In the genomic region with DNA sequence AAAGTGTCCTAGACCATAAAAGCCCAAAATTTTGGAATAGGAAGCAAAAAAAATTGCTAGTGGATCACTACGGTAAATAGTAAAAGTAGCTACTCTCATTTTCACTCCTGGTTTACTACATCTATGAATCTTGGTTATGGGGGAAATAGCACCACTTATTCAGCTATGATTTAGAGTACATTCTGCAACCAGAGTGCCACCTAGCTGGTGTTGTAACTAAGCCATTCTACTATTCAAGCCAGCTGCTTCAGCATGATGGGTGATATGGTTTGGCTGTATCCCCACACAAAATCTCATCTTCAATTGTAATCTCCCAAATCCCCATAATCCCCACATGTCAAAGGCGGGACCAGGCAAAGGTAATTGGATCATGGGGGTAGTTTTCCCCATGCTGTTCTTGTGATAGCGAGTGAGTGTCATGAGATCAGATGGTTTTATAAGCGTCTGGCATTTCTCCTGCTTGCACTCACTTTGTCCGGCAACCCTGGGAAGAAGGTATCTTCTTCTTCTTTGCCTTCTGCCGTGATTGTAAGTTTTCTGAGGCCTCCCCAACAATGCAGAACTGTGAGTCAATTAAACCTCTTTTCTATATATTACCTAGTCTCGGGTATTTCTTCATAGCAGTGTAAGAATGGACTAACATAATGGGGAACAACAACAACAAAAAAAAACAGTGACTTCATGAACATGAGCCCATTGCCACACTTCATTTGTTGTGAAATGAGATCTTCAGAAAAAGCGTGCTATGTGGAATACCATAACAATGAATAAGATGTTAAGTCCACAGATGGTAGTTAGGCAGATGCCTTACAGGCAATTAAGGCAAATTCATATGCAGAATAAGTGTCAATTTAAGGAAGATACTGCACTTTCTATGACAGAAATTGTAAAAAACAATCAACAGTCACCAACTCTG, we compare ENCODE assay signal across 10 cellular contexts.
A peak's percentile ranks its signal among the peaks of the same experiment; 100 is the strongest.
DNase-seq lines count a peak whose midpoint lies in the region; ATAC-seq and TF ChIP-seq lines count a peak whose summit lies in the region.
"Had no signal": no experiment of that assay in that cellular context is flagged by ENCODE, and none has a peak within 500 bp of the region (broad histone marks: within the 10 kb centered on the region; RNA-seq: fewer than 3 reads in every experiment).

No MANE protein-coding gene starts in this region.

- H3K27ac ChIP-seq in DND-41 (ENCODE audit: low read length) (no peak overlapping the region), VCaP (no peak overlapping the region), hepatocyte (no peak overlapping the region), right atrium auricular region (no peak overlapping the region)

- H3K36me3 ChIP-seq in DND-41 (ENCODE audit: insufficient read depth, low read length), result no peaks in the 10 kb centered on the region
- no peaks in the 10 kb centered on the region for H3K36me3 ChIP-seq in hepatocyte (replicated peaks; ENCODE audit: insufficient read depth, low read depth)
- H3K36me3 ChIP-seq in right atrium auricular region, result no peaks in the 10 kb centered on the region

- H3K4me1 ChIP-seq in DND-41 (ENCODE audit: insufficient read depth, low read length) (0 out of 2 replicates have a peak, but pooled peaks cover 2% of the 10 kb centered on the region), hepatocyte (ENCODE audit: insufficient read depth) (no peaks in the 10 kb centered on the region), right atrium auricular region (no peaks in the 10 kb centered on the region)

- H2AFZ ChIP-seq in DND-41 (ENCODE audit: low read depth, low read length), result no peak overlapping the region
- H2AFZ ChIP-seq in hepatocyte, result no peak overlapping the region

- H3K9ac ChIP-seq in DND-41 (ENCODE audit: low read depth, low read length), result no peak overlapping the region

- H3K4me2 ChIP-seq in DND-41 (ENCODE audit: insufficient read depth, low read length), result no peak overlapping the region
- H3K4me2 ChIP-seq in hepatocyte, result no peak overlapping the region

- 62% methylated on average over 8 of the region's 8 CpGs for WGBS in hepatocyte (ENCODE audit: low lambda C conversion rate, missing lambda C conversion rate)

- ATAC-seq in DND-41 (ENCODE audit: insufficient read depth, low read depth) (no peak), HG03442 (IDR thresholded peaks at IDR 0.05; ENCODE audit: unreplicated experiment) (no peak)
- ATAC-seq: activated CD8-positive, alpha-beta T cell treated with anti-CD3 and anti-CD28 coated beads for 36 hours; activated naive CD4-positive, alpha-beta T cell treated with anti-CD3 and anti-CD28 coated beads, Interleukin-2, amount 50 U/mL, for 72 hours had no signal

- H3K9me3 ChIP-seq in DND-41 (ENCODE audit: insufficient read depth, low read length, severe bottlenecking) (peaks cover 4% of the 10 kb centered on the region), hepatocyte (ENCODE audit: low read depth) (no peaks in the 10 kb centered on the region), right atrium auricular region (no peaks in the 10 kb centered on the region)

- H4K20me1 ChIP-seq in DND-41 (ENCODE audit: insufficient read depth, low read length), result no peaks in the 10 kb centered on the region
- no peaks in the 10 kb centered on the region for H4K20me1 ChIP-seq in hepatocyte (ENCODE audit: insufficient read depth, poor library complexity, severe bottlenecking)

- DNase-seq in DND-41 (no peak), HT-29 (ENCODE audit: low spot score) (peak; percentile 16), hepatocyte (ENCODE audit: low spot score) (peak; percentile 23), ureter (ENCODE audit: low spot score) (no peak), right atrium auricular region (ENCODE audit: low spot score) (no peak)
- no peak for DNase-seq in stimulated activated CD4-positive, alpha-beta T cell treated with anti-CD3 and anti-CD28 coated beads, Interleukin-1b, Interleukin-23, amount 100 ng/mL, for 48 hours
- DNase-seq: activated CD8-positive, alpha-beta T cell treated with anti-CD3 and anti-CD28 coated beads for 36 hours had no signal

- H3K27me3 ChIP-seq in DND-41 (ENCODE audit: insufficient read depth, low read length, poor library complexity) (no peaks in the 10 kb centered on the region), hepatocyte (no peaks in the 10 kb centered on the region), right atrium auricular region (no peaks in the 10 kb centered on the region)

- H3K4me3 ChIP-seq in DND-41 (ENCODE audit: low read depth in 1 of 2, low read length in 2 of 2) (no peak overlapping the region), hepatocyte (no peak overlapping the region), right atrium auricular region (no peak overlapping the region)

- H3K79me2 ChIP-seq in DND-41 (ENCODE audit: insufficient read depth, low read length) (no peaks in the 10 kb centered on the region), hepatocyte (no peaks in the 10 kb centered on the region)

- TF ChIP-seq CTCF in DND-41 (IDR thresholded peaks at IDR 0.05; ENCODE audit: borderline replicate concordance, extremely low read depth, low read length, poor library complexity, severe bottlenecking), result peak; percentile 24
- TF ChIP-seq CTCF in VCaP (conservative IDR thresholded peaks at IDR 0.05), result peak; percentile 61
- peak; percentile 32 for TF ChIP-seq CTCF in hepatocyte (IDR thresholded peaks at IDR 0.05; ENCODE audit: poor library complexity)
- TF ChIP-seq CTCF in right atrium auricular region (IDR thresholded peaks at IDR 0.05), result no peak

- no peaks in the 10 kb centered on the region for H3K9me2 ChIP-seq in hepatocyte (replicated peaks; ENCODE audit: insufficient read depth)

Comparison
In these comparisons a context has a peak if more than half of its experiments do, and no peak if none do; other contexts are left out.
1. DNase-seq: peak in HT-29 (single experiment) and hepatocyte (single experiment); none in DND-41 (single experiment), ureter (single experiment), stimulated activated CD4-positive, alpha-beta T cell treated with anti-CD3 and anti-CD28 coated beads, Interleukin-1b, Interleukin-23, amount 100 ng/mL, for 48 hours (single experiment) and right atrium auricular region (single experiment).
2. CTCF ChIP-seq: peak in DND-41 (single experiment), VCaP (single experiment) and hepatocyte (single experiment); none in right atrium auricular region (0 of 2).